8 cellular contexts compared by ENCODE assay signal in the genomic region with DNA sequence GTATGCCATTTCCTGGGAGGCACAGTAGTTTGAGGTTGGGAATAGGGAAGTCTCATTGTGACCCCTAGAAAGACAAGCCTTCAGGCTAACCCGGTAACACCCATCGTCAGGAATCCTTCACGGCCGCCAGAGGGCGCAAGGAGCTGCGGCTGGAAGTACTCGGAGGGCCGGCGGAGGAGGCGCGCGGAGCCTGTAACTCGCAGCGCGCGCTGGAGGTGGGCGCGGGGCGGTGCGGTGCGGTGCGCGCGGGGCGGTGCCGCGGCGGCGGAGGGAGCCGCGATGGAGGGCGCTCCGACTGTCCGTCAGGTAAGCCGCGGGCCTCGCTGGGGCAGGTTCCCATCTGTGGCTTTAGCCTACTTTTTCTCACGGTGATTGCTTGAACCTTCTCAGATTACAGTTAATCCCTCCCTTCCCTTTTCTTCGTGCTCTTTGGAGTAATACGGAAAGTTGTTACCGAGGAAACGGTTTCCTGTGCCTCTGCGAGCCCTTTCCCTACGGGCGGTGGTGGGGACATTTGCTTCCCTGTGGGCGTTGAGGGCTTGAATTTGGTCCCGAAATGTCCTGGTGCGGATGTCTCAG. TPM values are rescaled to one million over a fixed set of nuclear protein-coding genes. Genes with fewer than 3 reads are reported as not detected.
A peak's percentile ranks its signal among the peaks of the same experiment; 100 is the strongest.
DNase-seq lines count a peak whose midpoint lies in the region; ATAC-seq and TF ChIP-seq lines count a peak whose summit lies in the region.

A gene (plus strand): TSS at position 158 of the 579 bp plus-strand sequence. CDS start 122 bp downstream, at position 280.

- H3K27ac Mint-ChIP-seq in activated T-cell treated with anti-CD3 and anti-CD28 coated beads, Interleukin-2, amount 50 U/mL, for 72 hours = no peak within 1 kb of the TSS
- H3K27ac Mint-ChIP-seq in naive B cell = peak within 1 kb of the TSS in 5 of 6 donors; percentile 28 to 91 (median 42)
- H3K27ac Mint-ChIP-seq in stimulated activated effector memory CD8-positive, alpha-beta T cell treated with anti-CD3 and anti-CD28 coated beads, Interleukin-12 subunit alpha, Interleukin-12 subunit beta, amount 100 ng/mL, for 72 hours = no peak within 1 kb of the TSS

- H3K4me3 ChIP-seq in GM23248 = peak within 1 kb of the TSS; percentile 92
- peak within 1 kb of the TSS; percentile 65 to 93 for H3K4me3 ChIP-seq in Panc1 (ENCODE audit: low read depth in 2 of 2, low read length in 2 of 2)
- peak within 1 kb of the TSS; percentile 63 to 84 (median 71) for H3K4me3 ChIP-seq in fibroblast of lung (replicated peaks in 1 of 4; ENCODE audit: control extremely low read depth in 1 of 4, insufficient read depth in 1 of 4, low read depth in 3 of 4, low read length in 4 of 4)

- POLR2A ChIA-PET in Panc1 (lab: Charles Lee) = no interaction called here

- H3K27me3 Mint-ChIP-seq in activated T-cell treated with anti-CD3 and anti-CD28 coated beads, Interleukin-2, amount 50 U/mL, for 72 hours (ENCODE audit: low read depth) = peaks cover 5% of the 10 kb centered on the region
- no peaks in the 10 kb centered on the region for H3K27me3 Mint-ChIP-seq in naive B cell

- H3K36me3 Mint-ChIP-seq in activated T-cell treated with anti-CD3 and anti-CD28 coated beads, Interleukin-2, amount 50 U/mL, for 72 hours (ENCODE audit: insufficient read depth in 2 of 2) = no peaks in the 10 kb centered on the region
- no peaks in the 10 kb centered on the region for H3K36me3 Mint-ChIP-seq in naive B cell
- H3K36me3 Mint-ChIP-seq in stimulated activated effector memory CD8-positive, alpha-beta T cell treated with anti-CD3 and anti-CD28 coated beads, Interleukin-12 subunit alpha, Interleukin-12 subunit beta, amount 100 ng/mL, for 72 hours = no peaks in the 10 kb centered on the region

- ATAC-seq in Panc1 (peak; percentile 98), naive B cell (ENCODE audit: low read depth in 2 of 2) (peak; percentile 98 to 99)
- ATAC-seq in activated T-cell treated with anti-CD3 and anti-CD28 coated beads, Interleukin-2, amount 50 U/mL, for 72 hours (replicated peaks in 1 of 2) = peak; percentile 100
- peak; percentile 98 for ATAC-seq in stimulated activated effector memory CD8-positive, alpha-beta T cell treated with anti-CD3 and anti-CD28 coated beads, Interleukin-12 subunit alpha, Interleukin-12 subunit beta, amount 100 ng/mL, for 72 hours

- no peaks in the 10 kb centered on the region for H4K20me1 ChIP-seq in GM23248 (ENCODE audit: insufficient read depth)
- no peaks in the 10 kb centered on the region for H4K20me1 ChIP-seq in fibroblast of lung (ENCODE audit: control insufficient read depth, extremely low read depth, insufficient read depth, low read length)

- WGBS in GM23248 (ENCODE audit: low coverage in 1 of 2, low lambda C conversion rate in 2 of 2, missing lambda C conversion rate in 2 of 2), 2 experiments = 0 to 1% methylated on average over 42 to 45 of the region's 48 CpGs

- H3K9ac ChIP-seq in GM23248 (peak within 1 kb of the TSS; percentile 85), fibroblast of lung (ENCODE audit: insufficient read depth, low read length) (peak within 1 kb of the TSS; percentile 55)

- H2AFZ ChIP-seq in GM23248 (peak within 1 kb of the TSS; percentile 99), fibroblast of lung (ENCODE audit: low read length) (peak within 1 kb of the TSS; percentile 92)

- TF ChIP-seq CTCF in Panc1 (IDR thresholded peaks at IDR 0.05) = peak; percentile 98
- TF ChIP-seq CTCF in fibroblast of lung (conservative IDR thresholded peaks at IDR 0.05 in 1 of 2, IDR thresholded peaks at IDR 0.05 in 1 of 2; ENCODE audit: low read depth in 1 of 2, low read length in 2 of 2) = peak; percentile 79 to 83

- DNase-seq in DMS79 treated with DMSO at 0.1 percent for 48 hours (lab: John Stamatoyannopoulos, UW) (peak; percentile 81), GM23248 (peak; percentile 96), Panc1 (ENCODE audit: low read depth, low spot score) (no peak), fibroblast of lung (ENCODE audit: low read depth in 2 of 2) (peak; percentile 86 to 89), naive B cell (peak; percentile 83)
- peak; percentile 88 to 89 for DNase-seq in activated T-cell treated with anti-CD3 and anti-CD28 coated beads, Interleukin-2, amount 50 U/mL, for 72 hours
- peak; percentile 71 to 86 for DNase-seq in stimulated activated effector memory CD8-positive, alpha-beta T cell treated with anti-CD3 and anti-CD28 coated beads, Interleukin-12 subunit alpha, Interleukin-12 subunit beta, amount 100 ng/mL, for 72 hours (ENCODE audit: low spot score in 2 of 2)

- H3K4me2 ChIP-seq in GM23248 (ENCODE audit: unreplicated experiment) (peak within 1 kb of the TSS; percentile 86), fibroblast of lung (ENCODE audit: extremely low read depth, insufficient read depth, low read length) (peak within 1 kb of the TSS; percentile 83)

- intact Hi-C loops in Panc1 (cut with micrococcal nuclease; ENCODE audit: unreplicated experiment) = loop anchor here (2.0 kb wide), 2 partner anchors 74 to 102 kb away; no protein-coding TSS in a partner anchor

- no peaks in the 10 kb centered on the region for H3K4me1 ChIP-seq in GM23248 (ENCODE audit: insufficient read depth)
- no peaks in the 10 kb centered on the region for H3K4me1 ChIP-seq in Panc1 (ENCODE audit: control insufficient read depth, insufficient read depth, low read length)
- no peaks in the 10 kb centered on the region for H3K4me1 ChIP-seq in fibroblast of lung (ENCODE audit: control insufficient read depth, extremely low read depth, insufficient read depth, low read length)

- H3K9me3 Mint-ChIP-seq in activated T-cell treated with anti-CD3 and anti-CD28 coated beads, Interleukin-2, amount 50 U/mL, for 72 hours = no peaks in the 10 kb centered on the region
- H3K9me3 Mint-ChIP-seq in naive B cell = no peaks in the 10 kb centered on the region
- H3K9me3 Mint-ChIP-seq in stimulated activated effector memory CD8-positive, alpha-beta T cell treated with anti-CD3 and anti-CD28 coated beads, Interleukin-12 subunit alpha, Interleukin-12 subunit beta, amount 100 ng/mL, for 72 hours = no peaks in the 10 kb centered on the region

- no peaks in the 10 kb centered on the region for H3K9me3 ChIP-seq in GM23248 (ENCODE audit: low read depth)
- H3K9me3 ChIP-seq in KOPT-K1 (ENCODE audit: insufficient read depth, low read length, poor library complexity, severe bottlenecking) = no peaks in the 10 kb centered on the region
- H3K9me3 ChIP-seq in Panc1 (ENCODE audit: control insufficient read depth, insufficient read depth, low read depth, low read length) = no peaks in the 10 kb centered on the region
- H3K9me3 ChIP-seq in fibroblast of lung (ENCODE audit: control insufficient read depth, insufficient read depth, low read depth, low read length) = no peaks in the 10 kb centered on the region

- in situ Hi-C loops in GM23248 (cut with MboI) (no loop called here), Panc1 (cut with HindIII; ENCODE audit: low pct_unique_long_range_greater_than_20kb, low sequenced_read_pairs) (no loop called here)

- CTCF ChIA-PET in Panc1 (lab: Charles Lee) = interaction anchor here (0.6 to 0.9 kb wide), 8 partner anchors 11 to 538 kb away, joined by 3 to 5 read pairs (median 4); no protein-coding TSS in a partner anchor

- H3F3A ChIP-seq in GM23248 (ENCODE audit: insufficient read depth) = no peaks in the 10 kb centered on the region

- H3K36me3 ChIP-seq in GM23248 (ENCODE audit: low read depth) (no peaks in the 10 kb centered on the region), KOPT-K1 (ENCODE audit: insufficient read depth, low read length) (no peaks in the 10 kb centered on the region), Panc1 (ENCODE audit: control insufficient read depth, insufficient read depth, low read length) (no peaks in the 10 kb centered on the region), fibroblast of lung (ENCODE audit: control insufficient read depth, insufficient read depth, low read length) (no peaks in the 10 kb centered on the region)

- H3K27me3 ChIP-seq in GM23248 (replicated peaks; ENCODE audit: insufficient read depth) = no peaks in the 10 kb centered on the region
- H3K27me3 ChIP-seq in Panc1 (ENCODE audit: control insufficient read depth, insufficient read depth, low read length) = no peaks in the 10 kb centered on the region
- H3K27me3 ChIP-seq in fibroblast of lung (ENCODE audit: control insufficient read depth, insufficient read depth, low read length) = no peaks in the 10 kb centered on the region

- TSS peak; percentile 90 for BruUV-seq in Panc1 (replicated peaks; lab: Mats Ljungman, UMichigan)

- H3K4me3 Mint-ChIP-seq in activated T-cell treated with anti-CD3 and anti-CD28 coated beads, Interleukin-2, amount 50 U/mL, for 72 hours = peak within 1 kb of the TSS; percentile 83 to 92
- peak within 1 kb of the TSS; percentile 84 to 92 (median 88) for H3K4me3 Mint-ChIP-seq in naive B cell
- H3K4me3 Mint-ChIP-seq in stimulated activated effector memory CD8-positive, alpha-beta T cell treated with anti-CD3 and anti-CD28 coated beads, Interleukin-12 subunit alpha, Interleukin-12 subunit beta, amount 100 ng/mL, for 72 hours = peak within 1 kb of the TSS; percentile 63

- H3K27ac ChIP-seq in GM23248 (peak within 1 kb of the TSS; percentile 48), KOPT-K1 (ENCODE audit: low read depth, low read length, poor library complexity, severe bottlenecking) (peak within 1 kb of the TSS; percentile 31), Panc1 (ENCODE audit: low read length) (peak within 1 kb of the TSS; percentile 84), fibroblast of lung (ENCODE audit: insufficient read depth, low read length) (peak within 1 kb of the TSS; percentile 55)

- no peaks in the 10 kb centered on the region for H3K79me2 ChIP-seq in GM23248 (ENCODE audit: insufficient read depth)
- no peaks in the 10 kb centered on the region for H3K79me2 ChIP-seq in fibroblast of lung (ENCODE audit: control insufficient read depth, insufficient read depth, low read length)

- peaks cover 7% of the 10 kb centered on the region for H3K4me1 Mint-ChIP-seq in activated T-cell treated with anti-CD3 and anti-CD28 coated beads, Interleukin-2, amount 50 U/mL, for 72 hours (ENCODE audit: low read depth)
- peaks cover 7 to 31% (median 13%) of the 10 kb centered on the region in 3 donors for H3K4me1 Mint-ChIP-seq in naive B cell
- H3K4me1 Mint-ChIP-seq in stimulated activated effector memory CD8-positive, alpha-beta T cell treated with anti-CD3 and anti-CD28 coated beads, Interleukin-12 subunit alpha, Interleukin-12 subunit beta, amount 100 ng/mL, for 72 hours = no peaks in the 10 kb centered on the region

- no peaks in the 10 kb centered on the region for H3K9me2 ChIP-seq in GM23248 (ENCODE audit: insufficient read depth)

RNA-seq across cellular contexts. Expression of the gene that starts here (rescaled TPM):
- total RNA-seq in GM23248 (2014; rRNA removed; shearing (Covaris generic)) = 3.2 and 19.9 TPM in 2 replicates
- polyA plus RNA-seq in GM23248 (2016; fragmentation: Nextera tagmentation; extraction: Ambion mirVana) (6.0 and 6.4 TPM in 2 replicates), fibroblast of lung (0.82 and 2.2 TPM in 2 replicates), naive B cell (ENCODE audit: low read depth in 6 of 6) (1 to 10 TPM; 1.8 to 7.4 (median 4.2) TPM)
- total RNA-seq in Panc1 (2021; ENCODE audit: unreplicated experiment) (3.9 TPM), fibroblast of lung (2.1 and 7.8 TPM in 2 replicates)
- 4.2 TPM for polyA plus RNA-seq in Panc1 (2012; ENCODE audit: insufficient read length)
- 1 to 10 TPM; 1.4 to 3.0 TPM for total RNA-seq in activated T-cell treated with anti-CD3 and anti-CD28 coated beads, Interleukin-2, amount 50 U/mL, for 72 hours
- 1.5 and 2.6 TPM in 2 replicates for polyA plus RNA-seq in fibroblast of lung (2012)
- not detected in 2 replicates for polyA minus RNA-seq in fibroblast of lung (ENCODE audit: low replicate concordance)

Comparison
In these comparisons a context has a peak if more than half of its experiments do, and no peak if none do; other contexts are left out.
1. H3K27ac ChIP-seq: peak in every context shown above with its lines; median percentile 84 in Panc1; 55 in fibroblast of lung; 48 in GM23248; 31 in KOPT-K1.
2. H3K27ac Mint-ChIP-seq: peak in naive B cell (5 of 6); none in activated T-cell treated with anti-CD3 and anti-CD28 coated beads, Interleukin-2, amount 50 U/mL, for 72 hours (single experiment) and stimulated activated effector memory CD8-positive, alpha-beta T cell treated with anti-CD3 and anti-CD28 coated beads, Interleukin-12 subunit alpha, Interleukin-12 subunit beta, amount 100 ng/mL, for 72 hours (single experiment).
3. Peak in every context shown above with its lines, with median percentiles within 50 percentile points of each other: H3K4me3 ChIP-seq, ATAC-seq and H3K4me3 Mint-ChIP-seq.